In genomic region chr7:149209518-149210269, GRCh38 we compare ENCODE assay signal across 9 cellular contexts. TPM values are rescaled to one million over a fixed set of nuclear protein-coding genes. Genes with fewer than 3 reads are reported as not detected.
DNase-seq lines count a peak whose midpoint lies in the region; ATAC-seq, FAIRE-seq and TF ChIP-seq lines count a peak whose summit lies in the region.
"Had no signal": no experiment of that assay in that cellular context is flagged by ENCODE, and none has a peak within 500 bp of the region (broad histone marks: within the 10 kb centered on the region; RNA-seq: fewer than 3 reads in every experiment).

No MANE protein-coding gene starts in this region.

- H3K4me1 ChIP-seq in Loucy (ENCODE audit: insufficient read depth, low read length, poor library complexity, severe bottlenecking) (no peaks in the 10 kb centered on the region), colonic mucosa (no peaks in the 10 kb centered on the region), gastroesophageal sphincter (no peaks in the 10 kb centered on the region)

- TF ChIP-seq EP300 in gastroesophageal sphincter (IDR thresholded peaks at IDR 0.05) = no peak

- no peaks in the 10 kb centered on the region for H3F3A ChIP-seq in Loucy (ENCODE audit: low read depth)

- H4K20me1 ChIP-seq in Loucy (ENCODE audit: insufficient read depth, low read length, poor library complexity, severe bottlenecking) = peaks cover 5% of the 10 kb centered on the region

- H3K4me3 Mint-ChIP-seq in natural killer cell = no peak overlapping the region

- H3K36me3 ChIP-seq in Loucy (ENCODE audit: insufficient read depth, low read length) = peaks cover 84% of the 10 kb centered on the region; the same call in 1 of the 2 replicates
- H3K36me3 ChIP-seq in colonic mucosa = peaks cover 28% of the 10 kb centered on the region
- H3K36me3 ChIP-seq in gastroesophageal sphincter = peaks cover 0 to 100% of the 10 kb centered on the region in 2 donors

- H3K4me3 ChIP-seq in Loucy (ENCODE audit: low read length, poor library complexity, severe bottlenecking) (no peak overlapping the region), colonic mucosa (no peak overlapping the region), gastroesophageal sphincter (no peak overlapping the region)

- H3K27me3 Mint-ChIP-seq in natural killer cell (ENCODE audit: low read depth in 2 of 2) = no peaks in the 10 kb centered on the region

- 53 to 67% methylated on average over 5 to 7 of the region's 7 CpGs for WGBS in gastroesophageal sphincter (ENCODE audit: low coverage in 1 of 2), 2 donors

- TF ChIP-seq CTCF in Loucy (conservative IDR thresholded peaks at IDR 0.05; ENCODE audit: low read length) (peak; percentile 91), colonic mucosa (IDR thresholded peaks at IDR 0.05) (peak; percentile 43), natural killer cell (IDR thresholded peaks at IDR 0.05) (peak; percentile 20), gastroesophageal sphincter (IDR thresholded peaks at IDR 0.05) (peak in 2 of 4 experiments; percentile 12 to 22)

- no peak for TF ChIP-seq POLR2A in GM12892 (IDR thresholded peaks at IDR 0.05; ENCODE audit: low read depth, low read length)
- TF ChIP-seq POLR2A in gastroesophageal sphincter (IDR thresholded peaks at IDR 0.05) = no peak

- intact Hi-C loops in colonic mucosa (cut with DNase I) = no loop called here
- intact Hi-C loops in natural killer cell (cut with micrococcal nuclease) = no loop called here

- peaks cover 22% of the 10 kb centered on the region for H3K36me3 Mint-ChIP-seq in natural killer cell

- no peaks in the 10 kb centered on the region for H3K79me2 ChIP-seq in Loucy (ENCODE audit: insufficient read depth, low read length)

- no peak overlapping the region for H3K27ac Mint-ChIP-seq in natural killer cell

- peaks cover 0 to 5% of the 10 kb centered on the region in 2 donors for H3K4me1 Mint-ChIP-seq in natural killer cell

- no peaks in the 10 kb centered on the region for H3K9me3 Mint-ChIP-seq in natural killer cell

- H3K9me2 ChIP-seq in Loucy (replicated peaks; ENCODE audit: low read depth, low read length) = no peaks in the 10 kb centered on the region

- H3K4me2 ChIP-seq in Loucy (ENCODE audit: low read depth, low read length, poor library complexity, severe bottlenecking) = no peak overlapping the region

- ATAC-seq in natural killer cell (peak; percentile 42 to 57 (median 44)), gastroesophageal sphincter (no peak)
- ATAC-seq: right cardiac atrium had no signal

- H3K27ac ChIP-seq in colonic mucosa (no peak overlapping the region), gastroesophageal sphincter (no peak overlapping the region)

- peak; percentile 74 for FAIRE-seq in A204.1 (lab: Jason Lieb, UNC)
- FAIRE-seq in GM12892 (lab: Jason Lieb, UNC) = peak; percentile 33
- no peak for FAIRE-seq in urothelium cell line (lab: Jason Lieb, UNC)

- peak; percentile 63 for DNase-seq in GM12892 (ENCODE audit: insufficient read length)
- peak; percentile 51 for DNase-seq in activated CD4-positive, alpha-beta T cell treated with anti-CD3 and anti-CD28 coated beads for 1 hour
- peak; percentile 51 for DNase-seq in colonic mucosa
- DNase-seq in natural killer cell = no peak
- DNase-seq in urothelium cell line (ENCODE audit: low spot score) = peak; percentile 31

- H3K9ac ChIP-seq in Loucy (ENCODE audit: low read depth, low read length, poor library complexity, severe bottlenecking) = no peak overlapping the region
- H3K9ac ChIP-seq in colonic mucosa (ENCODE audit: low read depth in 2 of 2, low read length in 2 of 2) = no peak overlapping the region

- H2AFZ ChIP-seq in Loucy (ENCODE audit: low read length) = no peak overlapping the region

- H3K9me3 ChIP-seq in Loucy (ENCODE audit: insufficient read depth, low read depth, low read length) (no peaks in the 10 kb centered on the region), colonic mucosa (no peaks in the 10 kb centered on the region), gastroesophageal sphincter (no peaks in the 10 kb centered on the region)

- H3K27me3 ChIP-seq in Loucy (ENCODE audit: insufficient read depth, low read length, poor library complexity, severe bottlenecking) (no peaks in the 10 kb centered on the region), colonic mucosa (no peaks in the 10 kb centered on the region), gastroesophageal sphincter (no peaks in the 10 kb centered on the region)

RNA-seq across cellular contexts. Expression of gene ZNF282, which starts 14.3 kb away (rescaled TPM):
- polyA plus RNA-seq in GM12892 (2012; ENCODE audit: missing spikeins) = 5.3 TPM
- total RNA-seq in colonic mucosa (10 to 100 TPM; 24.1 to 31.5 TPM), natural killer cell (10 to 100 TPM; 22.2 to 29.9 (median 26.0) TPM), gastroesophageal sphincter (10 to 100 TPM; 15.9 to 26.3 (median 18.7) TPM)

RNA-seq across cellular contexts. Expression of gene ZNF212, which starts 29.8 kb away (rescaled TPM):
- 3.8 TPM for polyA plus RNA-seq in GM12892 (2012; ENCODE audit: missing spikeins)
- total RNA-seq in colonic mucosa = 10 to 100 TPM in 1 of 2 donors, 1 to 10 TPM in 1; 9.8 to 10.4 TPM
- total RNA-seq in natural killer cell = 10 to 100 TPM; 11.2 to 23.7 (median 17.0) TPM
- total RNA-seq in gastroesophageal sphincter = 10 to 100 TPM in 2 of 4 donors, 1 to 10 TPM in 2; 4.3 to 11.1 (median 9.4) TPM

RNA-seq across cellular contexts. Expression of gene ZNF783, which starts 52.3 kb away (rescaled TPM):
- 6.6 TPM for polyA plus RNA-seq in GM12892 (2012; ENCODE audit: missing spikeins)
- 1 to 10 TPM; 5.5 to 8.9 TPM for total RNA-seq in colonic mucosa
- total RNA-seq in natural killer cell = 10 to 100 TPM; 24.0 to 29.8 (median 28.3) TPM
- total RNA-seq in gastroesophageal sphincter = 10 to 100 TPM in 3 of 4 donors, 1 to 10 TPM in 1; 8.5 to 17.0 (median 13.1) TPM
